Comparison of ENCODE assay signal across 9 cellular contexts in the genomic region with DNA sequence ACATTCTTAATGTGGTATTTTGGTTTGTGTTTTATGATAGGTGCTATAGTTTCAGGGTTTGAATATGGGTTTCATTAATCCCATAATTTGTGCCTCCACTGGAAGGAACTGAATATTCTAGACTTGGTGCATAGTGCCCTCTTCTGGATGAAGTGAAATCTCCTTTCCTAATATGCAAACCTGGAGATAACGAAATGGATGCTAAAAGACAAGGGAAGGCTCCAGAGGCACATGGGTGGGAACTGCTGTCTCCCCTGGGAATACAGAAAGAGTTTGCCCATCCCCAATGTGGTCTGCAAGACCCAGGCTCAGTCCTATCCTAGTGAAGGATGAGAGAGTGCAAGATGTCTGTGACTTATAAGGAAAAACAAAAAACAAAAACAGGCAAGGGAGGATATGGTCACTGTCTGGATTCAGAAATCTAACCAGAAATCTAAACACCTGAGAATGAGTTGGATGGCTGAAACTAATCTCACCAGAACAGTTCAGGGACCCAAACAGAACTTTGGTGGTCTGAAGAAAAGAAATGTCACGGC.
DNase-seq lines count a peak whose midpoint lies in the region; ATAC-seq, FAIRE-seq and TF ChIP-seq lines count a peak whose summit lies in the region.
"Had no signal": no experiment of that assay in that cellular context is flagged by ENCODE, and none has a peak within 500 bp of the region (broad histone marks: within the 10 kb centered on the region; RNA-seq: fewer than 3 reads in every experiment).

No MANE protein-coding gene starts in this region.

- no TSS peak for BruUV-seq in K562 (replicated peaks; lab: Mats Ljungman, UMichigan)

- WGBS in K562 (ENCODE audit: insufficient coverage, low coverage, missing lambda C conversion rate): 0% methylated on average over 2 of the region's 2 CpGs

- peak; percentile 68 to 86 for TF ChIP-seq RAD21 in K562 (CRISPR knock-in tag; conservative IDR thresholded peaks at IDR 0.05 in 1 of 2, IDR thresholded peaks at IDR 0.05 in 1 of 2)

- H3K4me3 ChIP-seq in K562: no peak overlapping the region
- H3K4me3 ChIP-seq in lower lobe of right lung: no peak overlapping the region
- H3K4me3 ChIP-seq: skin epidermis had no signal

- intact Hi-C loops in K562 (cut with micrococcal nuclease): loop anchor here (1.0 to 5.0 kb wide), 4 partner anchors 24 to 1796 kb away; no protein-coding TSS in a partner anchor
- intact Hi-C loops in lower lobe of right lung (cut with DNase I): no loop called here

- TF ChIP-seq EP300 in K562 (IDR thresholded peaks at IDR 0.05; ENCODE audit: low read length): no peak

- peak; percentile 55 to 77 (median 56); a peak in 5 of 6 replicates for TF ChIP-seq CTCF in K562 (IDR thresholded peaks at IDR 0.05 in 2 of 3, conservative IDR thresholded peaks at IDR 0.05 in 1 of 3; ENCODE audit: insufficient read depth in 2 of 3, low read depth in 1 of 3, low read length in 3 of 3)
- TF ChIP-seq CTCF in lower lobe of right lung (IDR thresholded peaks at IDR 0.05): peak; percentile 52
- TF ChIP-seq CTCF in omental fat pad (IDR thresholded peaks at IDR 0.05): no peak

- no peaks in the 10 kb centered on the region for H3K9me1 ChIP-seq in K562 (ENCODE audit: control insufficient read depth, insufficient read depth, low read length)

- H3K4me2 ChIP-seq in K562 (ENCODE audit: insufficient read depth, low read length): no peak overlapping the region

- H3K9ac ChIP-seq in K562 (ENCODE audit: insufficient read depth in 1 of 2, low read depth in 2 of 2, low read length in 2 of 2): no peak overlapping the region

- ATAC-seq in HG03378 (IDR thresholded peaks at IDR 0.05; ENCODE audit: unreplicated experiment) (peak; percentile 48), K562 (peak; percentile 90), lower lobe of right lung (no peak), GM18520 (IDR thresholded peaks at IDR 0.05; ENCODE audit: unreplicated experiment) (no peak), omental fat pad (ENCODE audit: low FRiP score) (no peak)

- no peaks in the 10 kb centered on the region for H3K79me2 ChIP-seq in K562 (ENCODE audit: control insufficient read depth, insufficient read depth, low read length)

- no peak overlapping the region for H3K27ac ChIP-seq in K562 (ENCODE audit: extremely low read depth, low read depth, low read length)
- no peak overlapping the region for H3K27ac ChIP-seq in lower lobe of right lung
- H3K27ac ChIP-seq: skin epidermis had no signal

- POLR2A ChIA-PET in K562 (lab: Yijun Ruan, JAX): no interaction called here

- no peak overlapping the region for H2AFZ ChIP-seq in K562 (ENCODE audit: low read depth, low read length)

- H3K27me3 ChIP-seq in K562 (ENCODE audit: control insufficient read depth in 2 of 2, insufficient read depth in 2 of 2, low read length in 2 of 2) (no peaks in the 10 kb centered on the region), lower lobe of right lung (ENCODE audit: low read depth) (no peaks in the 10 kb centered on the region)

- no peaks in the 10 kb centered on the region for H4K20me1 ChIP-seq in K562 (replicated peaks; ENCODE audit: control insufficient read depth, insufficient read depth, low read length)

- in situ Hi-C loops in K562 (cut with MboI): no loop called here

- CTCF ChIA-PET in K562 (lab: Yijun Ruan, JAX; ENCODE audit: low intra/inter-chr PET ratio): interaction anchor here (0.7 to 1.0 kb wide), 2 partner anchors 20 to 1386 kb away, joined by 3 to 6 read pairs; no protein-coding TSS in a partner anchor

- H3K4me1 ChIP-seq in K562 (replicated peaks in 1 of 2; ENCODE audit: control insufficient read depth in 2 of 2, insufficient read depth in 2 of 2, low read length in 2 of 2): no peaks in the 10 kb centered on the region; a peak in 1 of 5 replicates
- no peaks in the 10 kb centered on the region for H3K4me1 ChIP-seq in lower lobe of right lung

- H3K36me3 ChIP-seq in K562 (ENCODE audit: control insufficient read depth, insufficient read depth, low read length) (no peaks in the 10 kb centered on the region), lower lobe of right lung (no peaks in the 10 kb centered on the region)

- DNase-seq in ELR (ENCODE audit: low read depth) (peak; percentile 53), NCI-H460 (ENCODE audit: extremely low read depth, low read depth) (peak; percentile 64), K562 (ENCODE audit: extremely low read depth in 1 of 4, low spot score in 3 of 4) (peak; percentile 26 to 65 (median 38)), lower lobe of right lung (no peak), omental fat pad (ENCODE audit: low spot score) (no peak), islet precursor cell (no peak)

- no peak for TF ChIP-seq POLR2A in K562 (conservative IDR thresholded peaks at IDR 0.05)

- FAIRE-seq in K562 (lab: Jason Lieb, UNC): peak; percentile 88

- H3K9me3 ChIP-seq in K562 (replicated peaks; ENCODE audit: control insufficient read depth, insufficient read depth, low read depth, low read length): no peaks in the 10 kb centered on the region
- H3K9me3 ChIP-seq in lower lobe of right lung: no peaks in the 10 kb centered on the region

TF ChIP-seq in K562, 482 proteins besides CTCF, POLR2A, EP300 and RAD21:
- TF ChIP-seq, protein P1, sequence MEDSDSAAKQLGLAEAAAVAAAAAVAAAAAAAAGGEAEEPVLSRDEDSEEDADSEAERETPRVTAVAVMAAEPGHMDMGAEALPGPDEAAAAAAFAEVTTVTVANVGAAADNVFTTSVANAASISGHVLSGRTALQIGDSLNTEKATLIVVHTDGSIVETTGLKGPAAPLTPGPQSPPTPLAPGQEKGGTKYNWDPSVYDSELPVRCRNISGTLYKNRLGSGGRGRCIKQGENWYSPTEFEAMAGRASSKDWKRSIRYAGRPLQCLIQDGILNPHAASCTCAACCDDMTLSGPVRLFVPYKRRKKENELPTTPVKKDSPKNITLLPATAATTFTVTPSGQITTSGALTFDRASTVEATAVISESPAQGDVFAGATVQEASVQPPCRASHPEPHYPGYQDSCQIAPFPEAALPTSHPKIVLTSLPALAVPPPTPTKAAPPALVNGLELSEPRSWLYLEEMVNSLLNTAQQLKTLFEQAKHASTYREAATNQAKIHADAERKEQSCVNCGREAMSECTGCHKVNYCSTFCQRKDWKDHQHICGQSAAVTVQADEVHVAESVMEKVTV (CRISPR knock-in tag; IDR thresholded peaks at IDR 0.05): peak; percentile 28; the same call in 1 of the 2 replicates
- TF ChIP-seq ZKSCAN3 (CRISPR knock-in tag; IDR thresholded peaks at IDR 0.05): no peak
- TF ChIP-seq ZC3H4 (CRISPR knock-in tag; IDR thresholded peaks at IDR 0.05; ENCODE audit: borderline replicate concordance): no peak
- TF ChIP-seq DIDO1 (tag; IDR thresholded peaks at IDR 0.05; ENCODE audit: low read depth): no peak
- peak; percentile 46; the same call in 1 of the 2 replicates for TF ChIP-seq SMC3 (conservative IDR thresholded peaks at IDR 0.05; ENCODE audit: insufficient read depth, low read depth, low read length)

Comparison
In these comparisons a context has a peak if more than half of its experiments do, and no peak if none do; other contexts are left out.
1. DNase-seq: peak in ELR (single experiment), NCI-H460 (single experiment) and K562 (4 of 4); none in lower lobe of right lung (single experiment), omental fat pad (single experiment) and islet precursor cell (single experiment).
2. ATAC-seq: peak in HG03378 (single experiment) and K562 (single experiment); none in lower lobe of right lung (0 of 2), GM18520 (single experiment) and omental fat pad (single experiment).
3. CTCF ChIP-seq: peak in K562 (3 of 3) and lower lobe of right lung (single experiment); none in omental fat pad (0 of 3).